Comparison of ENCODE assay signal across 1 cellular context in the genomic region with DNA sequence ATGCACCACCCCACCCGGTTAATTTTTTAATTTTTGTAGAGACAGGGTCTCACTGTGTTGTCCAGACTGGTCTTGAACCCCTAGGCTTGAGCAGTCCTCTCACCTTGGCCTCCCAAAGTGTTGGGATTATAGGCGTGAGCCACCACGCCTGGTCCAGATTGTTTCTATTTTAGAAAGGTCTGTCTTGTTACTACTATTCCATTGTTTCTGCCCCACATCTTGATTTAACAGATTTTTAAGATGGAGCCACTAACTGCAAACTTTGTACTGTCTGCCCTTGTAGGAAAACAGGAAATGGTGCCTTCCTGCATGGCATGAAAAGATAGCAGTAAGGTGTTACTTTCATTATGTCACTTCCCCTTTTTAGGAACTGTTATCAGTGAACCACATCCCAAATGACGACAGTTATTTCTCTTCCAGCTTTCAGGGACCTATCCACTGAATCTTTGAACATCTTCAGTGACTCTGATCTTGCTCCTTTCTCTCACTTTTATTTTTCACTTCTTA.
TF ChIP-seq lines count a peak whose summit lies in the region.

No MANE protein-coding gene starts in this region.

TF ChIP-seq in endothelial cell of umbilical vein, 7 proteins besides CTCF, POLR2A, EP300 and RAD21 (continued from another document):
- no peak for TF ChIP-seq EZH2 (IDR thresholded peaks at IDR 0.05; ENCODE audit: borderline replicate concordance, low read depth, low read length, severe bottlenecking)
